Comparison of ENCODE assay signal across 10 cellular contexts in genomic region chr7:116527521-116527920, GRCh38. TPM values are rescaled to one million over a fixed set of nuclear protein-coding genes. Genes with fewer than 3 reads are reported as not detected.
DNase-seq lines count a peak whose midpoint lies in the region; ATAC-seq and TF ChIP-seq lines count a peak whose summit lies in the region.
"Had no signal": no experiment of that assay in that cellular context is flagged by ENCODE, and none has a peak within 500 bp of the region (broad histone marks: within the 10 kb centered on the region; RNA-seq: fewer than 3 reads in every experiment).

No MANE protein-coding gene starts in this region.

- 36% methylated on average over 3 of the region's 3 CpGs for WGBS in esophagus muscularis mucosa
- WGBS in sigmoid colon, 2 donors, result 43 to 53% methylated on average over 3 of the region's 3 CpGs

- peaks cover 8 to 41% (median 19%) of the 10 kb centered on the region in 4 donors for H3K36me3 ChIP-seq in esophagus muscularis mucosa
- peaks cover 0 to 27% (median 0%) of the 10 kb centered on the region in 4 donors for H3K36me3 ChIP-seq in sigmoid colon

- ATAC-seq in GM21447 (IDR thresholded peaks at IDR 0.05; ENCODE audit: unreplicated experiment) (no peak), HG03025 (IDR thresholded peaks at IDR 0.05; ENCODE audit: low FRiP score, unreplicated experiment) (no peak), GM19467 (IDR thresholded peaks at IDR 0.05; ENCODE audit: unreplicated experiment) (no peak), HG03565 (IDR thresholded peaks at IDR 0.05; ENCODE audit: unreplicated experiment) (no peak)
- ATAC-seq: HepG2 had no signal

- H3K4me3 ChIP-seq in esophagus muscularis mucosa, result peak overlapping the region; percentile 65 to 91 (median 81)
- peak overlapping the region; percentile 69 to 89 (median 80) for H3K4me3 ChIP-seq in sigmoid colon

- TF ChIP-seq CTCF in esophagus muscularis mucosa (IDR thresholded peaks at IDR 0.05), result no peak
- TF ChIP-seq CTCF in sigmoid colon (IDR thresholded peaks at IDR 0.05), result no peak

- no peak for TF ChIP-seq POLR2A in esophagus muscularis mucosa (IDR thresholded peaks at IDR 0.05; ENCODE audit: low read depth)
- TF ChIP-seq POLR2A in sigmoid colon (IDR thresholded peaks at IDR 0.05), result no peak

- intact Hi-C loops in esophagus muscularis mucosa (cut with DNase I) (loop anchor here (5.0 to 10.0 kb wide), 3 partner anchors 60 to 173 kb away; no protein-coding TSS in a partner anchor), sigmoid colon (cut with DNase I) (loop anchor here (2.0 to 5.0 kb wide), 3 partner anchors 61 to 280 kb away; no protein-coding TSS in a partner anchor)

- H3K9me3 ChIP-seq in esophagus muscularis mucosa, result no peaks in the 10 kb centered on the region
- no peaks in the 10 kb centered on the region for H3K9me3 ChIP-seq in sigmoid colon

- H3K27ac ChIP-seq in esophagus muscularis mucosa (replicated peaks in 1 of 4) (peak overlapping the region; percentile 91 to 99 (median 96)), sigmoid colon (peak overlapping the region; percentile 94 to 99 (median 98))

- H3K27me3 ChIP-seq in esophagus muscularis mucosa (no peaks in the 10 kb centered on the region), sigmoid colon (no peaks in the 10 kb centered on the region)

- H3K4me1 ChIP-seq in esophagus muscularis mucosa (peaks cover 29 to 83% (median 79%) of the 10 kb centered on the region in 4 donors), sigmoid colon (peaks cover 0 to 54% (median 32%) of the 10 kb centered on the region in 4 donors)

- no peak for TF ChIP-seq EP300 in esophagus muscularis mucosa (IDR thresholded peaks at IDR 0.05)
- TF ChIP-seq EP300 in sigmoid colon (IDR thresholded peaks at IDR 0.05), result no peak

- peak; percentile 69 for DNase-seq in Daoy (ENCODE audit: low read depth)
- peak; percentile 47 for DNase-seq in RPMI8226
- no peak for DNase-seq in esophagus muscularis mucosa (ENCODE audit: extremely low spot score)
- no peak for DNase-seq in sigmoid colon

RNA-seq across cellular contexts. Expression of gene CAV1, which starts 2.7 kb away (rescaled TPM):
- total RNA-seq in Daoy (2014; rRNA removed; shearing (Covaris generic)), result 465 and 514 TPM in 2 replicates
- total RNA-seq in esophagus muscularis mucosa (100 to 1,000 TPM; 434 to 638 (median 591) TPM), sigmoid colon (100 to 1,000 TPM; 328 to 857 (median 577) TPM)
- 10 to 100 TPM in 2 of 3 donors, 1 to 10 TPM in 1; 8.8 to 32.5 (median 18.6) TPM for polyA plus RNA-seq in sigmoid colon
- total RNA-seq: HepG2 had no signal
- polyA plus RNA-seq: neural cell had no signal

RNA-seq across cellular contexts. Expression of gene CAV2, which starts 28.0 kb away (rescaled TPM):
- 150 and 191 TPM in 2 replicates for total RNA-seq in Daoy (2014; rRNA removed; shearing (Covaris generic))
- total RNA-seq in esophagus muscularis mucosa, result 100 to 1,000 TPM; 125 to 148 (median 129) TPM
- 100 to 1,000 TPM in 1 of 4 donors, 10 to 100 TPM in 3; 81.8 to 142 (median 88.6) TPM for total RNA-seq in sigmoid colon
- 10 to 100 TPM in 1 of 3 donors, 1 to 10 TPM in 2; 4.6 to 12.8 (median 7.8) TPM for polyA plus RNA-seq in sigmoid colon
- polyA plus RNA-seq: neural cell had no signal

Comparison
In these comparisons a context has a peak if more than half of its experiments do, and no peak if none do; other contexts are left out.
1. DNase-seq: peak in Daoy (single experiment) and RPMI8226 (single experiment); none in esophagus muscularis mucosa (single experiment) and sigmoid colon (single experiment).